Comparison of ENCODE assay signal across 26 cellular contexts in genomic region chr9:101587644-101588043, GRCh38. TPM values are rescaled to one million over a fixed set of nuclear protein-coding genes. Genes with fewer than 3 reads are reported as not detected.
DNase-seq lines count a peak whose midpoint lies in the region; ATAC-seq, FAIRE-seq and TF ChIP-seq lines count a peak whose summit lies in the region.
"Had no signal": no experiment of that assay in that cellular context is flagged by ENCODE, and none has a peak within 500 bp of the region (broad histone marks: within the 10 kb centered on the region; RNA-seq: fewer than 3 reads in every experiment).

No MANE protein-coding gene starts in this region.

- TF ChIP-seq EP300 in A549 (IDR thresholded peaks at IDR 0.05), result no peak

- H3K9me3 ChIP-seq in A549, result no peaks in the 10 kb centered on the region
- H3K9me3 ChIP-seq: BLaER1 had no signal

- TF ChIP-seq CTCF in A549 (IDR thresholded peaks at IDR 0.05), result no peak
- TF ChIP-seq CTCF in RWPE1 (conservative IDR thresholded peaks at IDR 0.05; ENCODE audit: low read depth), result no peak

- DNase-seq in A549 (ENCODE audit: low read depth in 1 of 2, low spot score in 1 of 2), result no peak
- peak; percentile 37 for DNase-seq in GM03348 (ENCODE audit: low spot score)
- DNase-seq in iris pigment epithelial cell (ENCODE audit: low read depth), result peak; percentile 31
- no peak for DNase-seq in activated CD4-positive, alpha-beta T cell treated with anti-CD3 and anti-CD28 coated beads for 1 hour
- no peak for DNase-seq in RWPE1 (ENCODE audit: low spot score)
- no peak for DNase-seq in DMS53 treated with DMSO at 0.1 percent for 48 hours (lab: John Stamatoyannopoulos, UW; ENCODE audit: unreplicated experiment)
- DNase-seq: 8988T; CD4-positive, CD25-positive, alpha-beta regulatory T cell; GF-D8; H7; HFFc6; NCI-H1048; NCI-H1417 treated with DMSO at 0.1 percent for 48 hours; NCI-H1694 treated with DMSO at 0.1 percent for 48 hours; NCI-H2081; NCI-H226; NCI-H510A; NCI-H69; SHP77 treated with DMSO at 0.1 percent for 48 hours had no signal

- no peak for TF ChIP-seq RAD21 in A549 (conservative IDR thresholded peaks at IDR 0.05 in 1 of 2, IDR thresholded peaks at IDR 0.05 in 1 of 2)

- no peak for FAIRE-seq in A549 (lab: Jason Lieb, UNC)
- FAIRE-seq: GM12892 had no signal

- no peak for TF ChIP-seq POLR2A in A549 (IDR thresholded peaks at IDR 0.05; ENCODE audit: low read length)

- peaks cover 21% of the 10 kb centered on the region for H3K4me1 ChIP-seq in A549
- H3K4me1 ChIP-seq: BLaER1 had no signal

- POLR2A ChIA-PET in A549 (lab: Yijun Ruan, JAX) (no interaction called here), RWPE1 (lab: Yijun Ruan, JAX; ENCODE audit: low non-redundant PET) (no interaction called here)

- H3K4me2 ChIP-seq in A549, result peak overlapping the region; percentile 34; the same call in 1 of the 3 replicates
- H3K4me2 ChIP-seq: BLaER1, KMS-11 had no signal

- H3K27ac ChIP-seq in A549 (no peak overlapping the region), RWPE1 (no peak overlapping the region)
- H3K27ac ChIP-seq: BLaER1, KMS-11 had no signal

- WGBS in A549 (ENCODE audit: missing lambda C conversion rate), result 78% methylated on average over 1 of the region's 1 CpG

- no peak overlapping the region for H3K4me3 ChIP-seq in A549
- H3K4me3 ChIP-seq: BLaER1 had no signal

- CTCF ChIA-PET in A549 (lab: Yijun Ruan, JAX), result no interaction called here
- CTCF ChIA-PET in RWPE1 (lab: Yijun Ruan, JAX), result no interaction called here

- ATAC-seq in A549 (no peak), SK-N-SH treated with all-trans-retinoic acid at 6 μM for 48 hours (peak; percentile 45), HG03460 (IDR thresholded peaks at IDR 0.05; ENCODE audit: unreplicated experiment) (no peak)
- ATAC-seq: Panc1 had no signal

TF ChIP-seq in A549, 52 proteins besides CTCF, POLR2A, EP300 and RAD21:
- TF ChIP-seq FOSL2 (IDR thresholded peaks at IDR 0.05) (no peak), FOSL2 (CRISPR knock-in tag; IDR thresholded peaks at IDR 0.05) (peak; percentile 54), SREBF2 (IDR thresholded peaks at IDR 0.05) (no peak)

TF ChIP-seq in SK-N-SH treated with all-trans-retinoic acid at 6 μM for 48 hours, 23 proteins besides CTCF, POLR2A, EP300 and RAD21:
- no peak for TF ChIP-seq RARB (CRISPR knock-in tag; IDR thresholded peaks at IDR 0.05)
- TF ChIP-seq OSR1 (CRISPR knock-in tag; IDR thresholded peaks at IDR 0.05), result no peak
- TF ChIP-seq CSDC2 (CRISPR knock-in tag; IDR thresholded peaks at IDR 0.05), result no peak
- TF ChIP-seq TSHZ2 (CRISPR knock-in tag; IDR thresholded peaks at IDR 0.05), result no peak
- no peak for TF ChIP-seq ARNTL (CRISPR knock-in tag; IDR thresholded peaks at IDR 0.05; ENCODE audit: borderline replicate concordance, low read depth)
- TF ChIP-seq ZC3H10 (CRISPR knock-in tag; IDR thresholded peaks at IDR 0.05), result no peak
- no peak for TF ChIP-seq PATZ1 (CRISPR knock-in tag; IDR thresholded peaks at IDR 0.05; ENCODE audit: borderline replicate concordance)
- TF ChIP-seq BACH2 (CRISPR knock-in tag; IDR thresholded peaks at IDR 0.05; ENCODE audit: borderline replicate concordance), result no peak
- no peak for TF ChIP-seq ISL1 (CRISPR knock-in tag; IDR thresholded peaks at IDR 0.05)
- TF ChIP-seq ZNF565 (CRISPR knock-in tag; conservative IDR thresholded peaks at IDR 0.05; ENCODE audit: low read depth), result no peak
- TF ChIP-seq SNAI2 (CRISPR knock-in tag; IDR thresholded peaks at IDR 0.05), result no peak
- TF ChIP-seq POU6F1 (CRISPR knock-in tag; IDR thresholded peaks at IDR 0.05; ENCODE audit: borderline replicate concordance, low read depth), result no peak
- TF ChIP-seq TCF4 (CRISPR knock-in tag; IDR thresholded peaks at IDR 0.05; ENCODE audit: borderline replicate concordance), result no peak
- TF ChIP-seq CSRNP3 (CRISPR knock-in tag; IDR thresholded peaks at IDR 0.05), result no peak
- no peak for TF ChIP-seq PPARA (CRISPR knock-in tag; IDR thresholded peaks at IDR 0.05; ENCODE audit: borderline replicate concordance)
- no peak for TF ChIP-seq ZFP3 (CRISPR knock-in tag; IDR thresholded peaks at IDR 0.05)

RNA-seq across cellular contexts. Expression of gene PPP3R2, which starts 7.1 kb away (rescaled TPM):
- polyA plus RNA-seq in A549 (2011; rRNA removed), result not detected in 2 replicates
- not detected in 2 replicates for polyA plus RNA-seq in A549 (2012; cell fraction: cytosol; rRNA removed)
- not detected in 2 replicates for polyA plus RNA-seq in A549 (2012; cell fraction: nucleus; rRNA removed)
- polyA plus RNA-seq in A549 (2017; fragmentation: RNase III; extraction: RNeasy Plus Mini Kit Qiagen cat#74134 plus additional on column Dnase treatment), result not detected in 3 replicates
- not detected in 2 replicates for polyA minus RNA-seq in A549 (2011; rRNA and poly(A)+ RNA removed)
- polyA plus RNA-seq: IgD-negative memory B cell had no signal

RNA-seq across cellular contexts. Expression of gene RNF20, which starts 54.0 kb away (rescaled TPM):
- polyA plus RNA-seq in A549 (2011; rRNA removed) (54.4 and 56.9 TPM in 2 replicates), A549 (2017; fragmentation: RNase III; extraction: RNeasy Plus Mini Kit Qiagen cat#74134 plus additional on column Dnase treatment) (31.8 to 32.4 TPM (median 32.3 TPM) in 3 replicates)
- polyA plus RNA-seq in A549 (2012; cell fraction: cytosol; rRNA removed), result 8.3 and 9.2 TPM in 2 replicates
- 6.2 and 10.1 TPM in 2 replicates for polyA plus RNA-seq in A549 (2012; cell fraction: nucleus; rRNA removed)
- 40.4 and 42.9 TPM in 2 replicates for polyA minus RNA-seq in A549 (2011; rRNA and poly(A)+ RNA removed)

Comparison
In these comparisons a context has a peak if more than half of its experiments do, and no peak if none do; other contexts are left out.
1. DNase-seq: peak in GM03348 (single experiment) and iris pigment epithelial cell (single experiment); none in A549 (0 of 2), activated CD4-positive, alpha-beta T cell treated with anti-CD3 and anti-CD28 coated beads for 1 hour (single experiment), RWPE1 (single experiment) and DMS53 treated with DMSO at 0.1 percent for 48 hours (single experiment).